ENCODE assay signal across 10 cellular contexts in genomic region chr17:74924250-74924948, GRCh38. TPM values are rescaled to one million over a fixed set of nuclear protein-coding genes. Genes with fewer than 3 reads are reported as not detected.
DNase-seq lines count a peak whose midpoint lies in the region; ATAC-seq and TF ChIP-seq lines count a peak whose summit lies in the region.
"Had no signal": no experiment of that assay in that cellular context is flagged by ENCODE, and none has a peak within 500 bp of the region (broad histone marks: within the 10 kb centered on the region; RNA-seq: fewer than 3 reads in every experiment).

OTOP2 (plus strand) TSS chr17:74924273; CDS start chr17:74924633, 360 bp downstream.

- DNase-seq in activated T-cell treated with anti-CD3 and anti-CD28 coated beads, Interleukin-2, amount 50 U/mL, for 1 hour: peak; percentile 31
- DNase-seq in activated T-cell treated with anti-CD3 and anti-CD28 coated beads, Interleukin-2, amount 50 U/mL, for 48 hours: no peak
- DNase-seq in ascending aorta (ENCODE audit: low spot score in 2 of 2) (no peak), left lung (peak; percentile 74 to 83), upper lobe of left lung (peak; percentile 58 to 81), NCI-H446 treated with DMSO at 0.1 percent for 48 hours (lab: John Stamatoyannopoulos, UW) (no peak), 8988T (no peak)
- DNase-seq: DND-41 had no signal

- H3K36me3 ChIP-seq in ascending aorta (no peaks in the 10 kb centered on the region), left lung (no peaks in the 10 kb centered on the region), upper lobe of left lung (no peaks in the 10 kb centered on the region)
- H3K36me3 ChIP-seq: pancreas had no signal

- ATAC-seq in left lung (peak; percentile 49), upper lobe of left lung (ENCODE audit: low FRiP score in 2 of 2) (peak in 1 of 2 donors; percentile 61), HG02840 (IDR thresholded peaks at IDR 0.05; ENCODE audit: low FRiP score, unreplicated experiment) (no peak)

- peak within 1 kb of the TSS; percentile 41 to 55 for H3K4me3 ChIP-seq in ascending aorta
- H3K4me3 ChIP-seq in left lung: peak within 1 kb of the TSS; percentile 17 to 21
- H3K4me3 ChIP-seq in upper lobe of left lung: peak within 1 kb of the TSS in 3 of 4 donors; percentile 23 to 43 (median 40)

- H3K4me1 ChIP-seq in ascending aorta: peaks cover 10 to 11% of the 10 kb centered on the region in 2 donors
- peaks cover 16 to 23% of the 10 kb centered on the region in 2 donors for H3K4me1 ChIP-seq in left lung
- peaks cover 22 to 23% (median 22%) of the 10 kb centered on the region in 4 donors for H3K4me1 ChIP-seq in upper lobe of left lung

- intact Hi-C loops in ascending aorta (cut with DNase I): no loop called here
- intact Hi-C loops in left lung (cut with DNase I): no loop called here

- TF ChIP-seq POLR2A in upper lobe of left lung (IDR thresholded peaks at IDR 0.05): no peak

- no peak for TF ChIP-seq EP300 in upper lobe of left lung (IDR thresholded peaks at IDR 0.05)

- H3K27ac ChIP-seq in ascending aorta: no peak within 1 kb of the TSS
- H3K27ac ChIP-seq in left lung: no peak within 1 kb of the TSS
- H3K27ac ChIP-seq in upper lobe of left lung: no peak within 1 kb of the TSS
- H3K27ac ChIP-seq: pancreas had no signal

- H3K9me3 ChIP-seq in ascending aorta (no peaks in the 10 kb centered on the region), left lung (no peaks in the 10 kb centered on the region), upper lobe of left lung (no peaks in the 10 kb centered on the region)
- H3K9me3 ChIP-seq: pancreas had no signal

- TF ChIP-seq CTCF in ascending aorta (IDR thresholded peaks at IDR 0.05) (no peak), left lung (IDR thresholded peaks at IDR 0.05) (no peak), upper lobe of left lung (IDR thresholded peaks at IDR 0.05) (no peak)

- peaks cover 31% of the 10 kb centered on the region for H3K27me3 ChIP-seq in ascending aorta
- H3K27me3 ChIP-seq in left lung: peaks cover 53 to 94% of the 10 kb centered on the region in 2 donors
- peaks cover 0 to 46% (median 20%) of the 10 kb centered on the region in 4 donors for H3K27me3 ChIP-seq in upper lobe of left lung

- 3 to 4% methylated on average over 6 to 46 of the region's 54 CpGs for WGBS in upper lobe of left lung, 2 donors

RNA-seq across cellular contexts. Expression of gene OTOP2, which starts in this region (rescaled TPM):
- total RNA-seq in ascending aorta: not detected
- total RNA-seq in left lung: not detected
- total RNA-seq in upper lobe of left lung: not detected
- total RNA-seq: pancreas had no signal

Comparison
In these comparisons a context has a peak if more than half of its experiments do, and no peak if none do; other contexts are left out.
1. Peak in DNase-seq, ATAC-seq and H3K4me3 ChIP-seq in left lung; RNA of the gene not detected or under 1 TPM.
2. Peak in DNase-seq and H3K4me3 ChIP-seq in upper lobe of left lung; RNA of the gene not detected or under 1 TPM.